Comparison of ENCODE assay signal across 23 cellular contexts in genomic region chr2:240224676-240225075, GRCh38.
A peak's percentile ranks its signal among the peaks of the same experiment; 100 is the strongest.
DNase-seq lines count a peak whose midpoint lies in the region; TF ChIP-seq lines count a peak whose summit lies in the region.
"Had no signal": no experiment of that assay in that cellular context is flagged by ENCODE, and none has a peak within 500 bp of the region (broad histone marks: within the 10 kb centered on the region; RNA-seq: fewer than 3 reads in every experiment).

No MANE protein-coding gene starts in this region.

- peaks cover 22% of the 10 kb centered on the region for H3K4me1 Mint-ChIP-seq in chondrocyte (ENCODE audit: low read depth)
- H3K4me1 Mint-ChIP-seq in progenitor cell of endocrine pancreas (ENCODE audit: low read depth), result peaks cover 4% of the 10 kb centered on the region
- H3K4me1 Mint-ChIP-seq: activated naive CD8-positive, alpha-beta T cell treated with anti-CD3 and anti-CD28 coated beads, Interleukin-2, amount 10 ng/mL, durations not matched to agents 7 days and 5 days; CD8-positive, alpha-beta memory T cell; endodermal cell had no signal

- H3K9me3 Mint-ChIP-seq in chondrocyte (ENCODE audit: low read depth) (peaks cover 19% of the 10 kb centered on the region), progenitor cell of endocrine pancreas (ENCODE audit: low read depth) (peaks cover 8% of the 10 kb centered on the region)

- no peak for TF ChIP-seq CTCF in chondrocyte (IDR thresholded peaks at IDR 0.05)
- no peak for TF ChIP-seq CTCF in progenitor cell of endocrine pancreas (IDR thresholded peaks at IDR 0.05; ENCODE audit: unreplicated experiment)
- TF ChIP-seq CTCF in Peyer's patch (IDR thresholded peaks at IDR 0.05), result no peak

- H3K4me1 ChIP-seq in Peyer's patch, result no peaks in the 10 kb centered on the region

- H3K27me3 Mint-ChIP-seq in chondrocyte (ENCODE audit: low read depth), result peaks cover 5% of the 10 kb centered on the region
- H3K27me3 Mint-ChIP-seq in progenitor cell of endocrine pancreas, result peaks cover 31% of the 10 kb centered on the region

- no peaks in the 10 kb centered on the region for H3K27me3 ChIP-seq in Peyer's patch

- no peaks in the 10 kb centered on the region for H3K36me3 ChIP-seq in Peyer's patch
- H3K36me3 ChIP-seq: WERI-Rb-1 had no signal

- H3K4me3 ChIP-seq in Peyer's patch, result no peak overlapping the region
- H3K4me3 ChIP-seq: A549, lung had no signal

- H3K9me3 ChIP-seq in Peyer's patch, result peaks cover 0 to 9% (median 0%) of the 10 kb centered on the region in 4 donors

- DNase-seq in A172 (ENCODE audit: low spot score) (peak; percentile 81), HS-27A (ENCODE audit: low read depth) (peak; percentile 24), chondrocyte (ENCODE audit: low spot score) (no peak), kidney glomerular epithelial cell (lab: John Stamatoyannopoulos, UW) (peak; percentile 69), progenitor cell of endocrine pancreas (ENCODE audit: low spot score, unreplicated experiment) (no peak), Peyer's patch (no peak), NCI-H82 (lab: John Stamatoyannopoulos, UW) (no peak)
- DNase-seq in activated CD4-positive, alpha-beta T cell treated with anti-CD3 and anti-CD28 coated beads, Interleukin-2, amount 50 U/mL, for 4 hours, result no peak
- DNase-seq: activated CD8-positive, alpha-beta T cell treated with anti-CD3 and anti-CD28 coated beads, Interleukin-2, amount 10 ng/mL, durations not matched to agents 7 days and 5 days; activated naive CD8-positive, alpha-beta T cell treated with anti-CD3 and anti-CD28 coated beads, Interleukin-2, amount 10 ng/mL, durations not matched to agents 7 days and 5 days; CD8-positive, alpha-beta memory T cell; cerebellar nuclear complex; DND-41; endodermal cell; naive B cell; NCI-H146; NCI-H2227 treated with DMSO at 0.1 percent for 48 hours; T-helper 1 cell; WERI-Rb-1 had no signal

- TF ChIP-seq POLR2A in Peyer's patch (IDR thresholded peaks at IDR 0.05), result no peak

- H3K27ac Mint-ChIP-seq in chondrocyte (ENCODE audit: unreplicated experiment), result peak overlapping the region; percentile 76
- H3K27ac Mint-ChIP-seq in progenitor cell of endocrine pancreas, result no peak overlapping the region
- H3K27ac Mint-ChIP-seq: activated CD8-positive, alpha-beta T cell treated with anti-CD3 and anti-CD28 coated beads, Interleukin-2, amount 10 ng/mL, durations not matched to agents 7 days and 5 days; activated naive CD8-positive, alpha-beta T cell treated with anti-CD3 and anti-CD28 coated beads, Interleukin-2, amount 10 ng/mL, durations not matched to agents 7 days and 5 days; activated T-helper 1 cell treated with anti-CD3 and anti-CD28 coated beads, Interleukin-12 subunit alpha, Interleukin-12 subunit beta, Interleukin-2, Interleukin-4 antibody, amounts not matched to agents 30 ng/mL and 10 ng/mL and 1 ng/mL, durations not matched to agents 14 hours and 24 hours and 36 hours; endodermal cell; type B pancreatic cell had no signal

- no peak overlapping the region for H3K27ac ChIP-seq in Peyer's patch
- H3K27ac ChIP-seq: A549, WERI-Rb-1 had no signal

- H3K36me3 Mint-ChIP-seq in chondrocyte (ENCODE audit: low read depth), result peaks cover 7% of the 10 kb centered on the region
- H3K36me3 Mint-ChIP-seq in progenitor cell of endocrine pancreas (ENCODE audit: insufficient read depth), result no peaks in the 10 kb centered on the region
- H3K36me3 Mint-ChIP-seq: CD8-positive, alpha-beta memory T cell; type B pancreatic cell had no signal

- H3K4me3 Mint-ChIP-seq in chondrocyte (ENCODE audit: unreplicated experiment), result no peak overlapping the region
- H3K4me3 Mint-ChIP-seq in progenitor cell of endocrine pancreas (ENCODE audit: low read depth), result no peak overlapping the region
- H3K4me3 Mint-ChIP-seq: activated CD8-positive, alpha-beta T cell treated with anti-CD3 and anti-CD28 coated beads, Interleukin-2, amount 10 ng/mL, durations not matched to agents 7 days and 5 days; activated naive CD8-positive, alpha-beta T cell treated with anti-CD3 and anti-CD28 coated beads, Interleukin-2, amount 10 ng/mL, durations not matched to agents 7 days and 5 days; activated T-helper 1 cell treated with anti-CD3 and anti-CD28 coated beads, Interleukin-12 subunit alpha, Interleukin-12 subunit beta, Interleukin-2, Interleukin-4 antibody, amounts not matched to agents 30 ng/mL and 10 ng/mL and 1 ng/mL, durations not matched to agents 14 hours and 24 hours and 36 hours; CD8-positive, alpha-beta memory T cell; endodermal cell; type B pancreatic cell had no signal

Comparison
In these comparisons a context has a peak if more than half of its experiments do, and no peak if none do; other contexts are left out.
1. DNase-seq: peak in A172 (single experiment), HS-27A (single experiment) and kidney glomerular epithelial cell (single experiment); none in chondrocyte (single experiment), activated CD4-positive, alpha-beta T cell treated with anti-CD3 and anti-CD28 coated beads, Interleukin-2, amount 50 U/mL, for 4 hours (0 of 2), progenitor cell of endocrine pancreas (single experiment), Peyer's patch (0 of 3) and NCI-H82 (single experiment).